Comparison of ENCODE assay signal across 32 cellular contexts in the genomic region with DNA sequence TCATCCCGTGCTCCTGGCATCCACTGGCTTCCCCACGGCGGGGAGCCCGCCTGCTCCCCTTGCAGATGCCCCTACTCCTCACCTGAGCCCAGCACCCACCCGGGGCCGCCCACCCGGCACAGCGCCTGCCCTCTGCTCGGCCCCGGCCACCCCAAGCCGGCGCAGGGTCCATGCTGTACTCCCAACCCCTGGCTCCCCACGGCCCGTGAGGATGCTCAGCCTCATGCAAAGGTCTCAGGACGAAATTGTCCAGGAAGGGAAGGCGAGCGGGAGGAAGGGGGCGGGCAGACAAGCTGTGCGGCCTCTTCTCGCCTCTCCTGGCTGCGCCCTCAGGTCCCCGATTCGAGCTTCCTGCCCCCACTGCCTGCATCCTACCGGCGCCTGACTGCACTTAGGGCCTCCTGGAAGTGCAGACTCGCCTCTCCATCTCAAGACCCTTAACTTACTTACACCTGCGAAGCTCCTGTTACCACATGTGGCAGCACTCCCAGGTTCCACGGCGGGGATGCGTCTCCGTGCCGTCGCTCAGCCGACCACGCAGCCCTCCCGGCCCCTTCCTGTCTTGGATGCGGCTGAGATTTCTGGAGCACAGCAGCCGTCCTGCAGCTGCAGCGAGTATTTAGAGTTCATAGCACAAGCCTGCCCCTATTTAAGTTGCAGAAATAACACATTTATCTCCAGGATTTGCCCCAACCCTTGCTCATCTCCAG. TPM values are rescaled to one million over a fixed set of nuclear protein-coding genes. Genes with fewer than 3 reads are reported as not detected.
"Had no signal": no experiment of that assay in that cellular context is flagged by ENCODE, and none has a peak within 500 bp of the region (broad histone marks: within the 10 kb centered on the region; RNA-seq: fewer than 3 reads in every experiment).

No MANE protein-coding gene starts in this region.

- H3K4me1 ChIP-seq: pancreas, prostate gland, right lobe of liver, uterus had no signal

- H3K27ac ChIP-seq: heart left ventricle, hepatocyte, pancreas, prostate gland, right lobe of liver, tibial nerve, uterus had no signal

- H3K36me3 Mint-ChIP-seq: mesothelial cell of epicardium; naive B cell; natural killer cell; stimulated activated memory B cell treated with anti-CD40 and anti-IgM and Interleukin-4, amounts not matched to agents 10 μg/mL and 1 μg/mL and 100 μg/mL, for 72 hours; type B pancreatic cell had no signal

- H2AFZ ChIP-seq: hepatocyte had no signal

- ATAC-seq: heart left ventricle; left lobe of liver; natural killer cell; pancreas; right lobe of liver; stimulated activated memory B cell treated with anti-CD40 and anti-IgM and Interleukin-4, amounts not matched to agents 10 μg/mL and 1 μg/mL and 100 μg/mL, for 72 hours had no signal

- H3K27ac Mint-ChIP-seq: mesothelial cell of epicardium; natural killer cell; nephron progenitor cell; stimulated activated memory B cell treated with anti-CD40 and anti-IgM and Interleukin-4, amounts not matched to agents 10 μg/mL and 1 μg/mL and 100 μg/mL, for 72 hours; stimulated activated naive CD8-positive, alpha-beta T cell treated with anti-CD3 and anti-CD28 coated beads, Interleukin-15, Interleukin-2, amounts not matched to agents 100 ng/mL and 50 ng/mL, for 24 hours; type B pancreatic cell had no signal

- H3K4me2 ChIP-seq: hepatocyte, smooth muscle cell had no signal

- H3K4me3 ChIP-seq: heart left ventricle, hepatocyte, lung, pancreas, prostate gland, right lobe of liver, smooth muscle cell, tibial nerve, uterus had no signal

- DNase-seq: islet precursor cell; mesendoderm; naive B cell; natural killer cell; nephron progenitor cell; nucleus accumbens; right lobe of liver; stimulated activated CD4-positive, alpha-beta T cell treated with anti-CD3 and anti-CD28 coated beads, Interleukin-1b, Interleukin-23, amount 100 ng/mL, for 48 hours; stimulated activated CD4-positive, alpha-beta T cell treated with anti-CD3 and anti-CD28 coated beads, Interleukin-2, amount 100 ng/mL, for 48 hours; stimulated activated CD4-positive, alpha-beta T cell treated with anti-CD3 and anti-CD28 coated beads, Interleukin-4, amount 100 ng/mL, for 4 hours; stimulated activated CD8-positive, alpha-beta memory T cell treated with anti-CD3 and anti-CD28 coated beads, Interleukin-4, amount 100 ng/mL, for 48 hours; substantia nigra; uterus had no signal

- H3K27me3 ChIP-seq: pancreas, right lobe of liver, uterus had no signal

- H3K9me3 ChIP-seq: heart left ventricle, pancreas, prostate gland, right lobe of liver, uterus had no signal

- H3K9me3 Mint-ChIP-seq: mesothelial cell of epicardium; stimulated activated naive CD8-positive, alpha-beta T cell treated with anti-CD3 and anti-CD28 coated beads, Interleukin-15, Interleukin-2, amounts not matched to agents 100 ng/mL and 50 ng/mL, for 24 hours; type B pancreatic cell had no signal

- H3K36me3 ChIP-seq: heart left ventricle, pancreas, prostate gland, right lobe of liver, tibial nerve, uterus had no signal

- H3K4me3 Mint-ChIP-seq: mesothelial cell of epicardium; naive B cell; natural killer cell; nephron progenitor cell; stimulated activated memory B cell treated with anti-CD40 and anti-IgM and Interleukin-4, amounts not matched to agents 10 μg/mL and 1 μg/mL and 100 μg/mL, for 72 hours; stimulated activated naive CD8-positive, alpha-beta T cell treated with anti-CD3 and anti-CD28 coated beads, Interleukin-15, Interleukin-2, amounts not matched to agents 100 ng/mL and 50 ng/mL, for 24 hours; type B pancreatic cell had no signal

RNA-seq across cellular contexts. Expression of a gene that starts 18.0 kb away (rescaled TPM):
- total RNA-seq: heart left ventricle, hepatocyte, kidney epithelial cell, lower leg skin, mesothelial cell of epicardium, mononuclear cell, natural killer cell, osteoblast, pancreas, smooth muscle cell, temporal lobe, tibial nerve, ureter had no signal
- polyA plus RNA-seq: heart left ventricle, smooth muscle cell had no signal

RNA-seq across cellular contexts. Expression of a gene that starts 26.2 kb away (rescaled TPM):
- total RNA-seq: heart left ventricle, hepatocyte, kidney epithelial cell, left lobe of liver, lower leg skin, natural killer cell, osteoblast, right lobe of liver, skeletal muscle tissue, smooth muscle cell, temporal lobe, tibial nerve, uterus had no signal
- polyA plus RNA-seq: heart left ventricle, hepatocyte, smooth muscle cell had no signal
